ENCODE assay signal across 1 cellular context in the genomic region with DNA sequence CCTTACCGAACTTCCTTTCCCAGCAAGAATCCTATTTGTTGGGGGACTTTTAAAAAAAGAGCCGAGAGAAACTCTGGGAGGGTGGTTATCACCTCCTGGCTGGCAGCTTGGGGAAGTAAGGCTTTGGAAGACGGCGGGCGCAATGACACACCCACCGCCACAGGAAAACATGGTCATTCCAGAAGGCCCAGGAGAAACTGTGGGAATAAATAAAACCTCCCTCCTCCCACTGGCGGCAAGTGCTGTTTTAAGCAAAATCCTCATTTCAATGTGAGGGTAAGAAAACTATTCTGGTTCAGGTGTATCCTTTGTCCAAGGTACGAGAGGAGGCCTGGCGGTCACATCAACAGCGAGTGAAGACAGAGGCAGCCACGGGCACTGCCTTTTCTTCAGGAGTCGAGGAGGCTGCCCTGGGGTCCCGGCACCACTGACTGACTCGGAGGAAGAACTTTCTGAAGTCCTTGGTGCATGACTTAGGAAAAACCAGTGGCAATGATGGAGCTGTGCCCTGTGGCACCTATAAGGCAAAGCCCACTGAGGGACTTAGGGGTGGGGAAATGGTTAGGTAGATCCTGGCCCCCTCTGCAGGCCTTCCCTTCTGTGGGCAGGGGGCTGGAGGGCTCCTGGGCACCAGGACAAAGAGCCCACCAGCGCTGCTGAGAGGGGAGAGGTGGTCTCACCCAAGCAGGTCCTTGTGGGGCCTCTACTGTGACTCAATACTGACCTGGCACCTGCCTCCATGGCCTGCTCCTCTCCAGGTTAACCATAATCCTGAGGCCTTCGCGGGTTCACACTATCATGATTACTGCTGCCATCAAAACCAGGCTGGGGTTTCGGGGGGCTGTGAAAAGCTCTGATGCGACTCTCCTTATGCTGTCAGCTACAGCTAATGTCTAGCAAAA.
TF ChIP-seq lines count a peak whose summit lies in the region.

No MANE protein-coding gene starts in this region.

TF ChIP-seq in IMR-90, 13 proteins besides CTCF, POLR2A, EP300 and RAD21:
- TF ChIP-seq CEBPB (IDR thresholded peaks at IDR 0.05; ENCODE audit: low read depth, low read length) (no peak), NFE2L2 (IDR thresholded peaks at IDR 0.05; ENCODE audit: low read depth, low read length) (no peak), CHD1 (IDR thresholded peaks at IDR 0.05; ENCODE audit: low read depth, low read length) (no peak), BHLHE40 (IDR thresholded peaks at IDR 0.05; ENCODE audit: low read depth, low read length) (no peak), FOS (IDR thresholded peaks at IDR 0.05; ENCODE audit: low read depth, low read length) (no peak), MAFK (IDR thresholded peaks at IDR 0.05; ENCODE audit: low read depth, low read length) (no peak), RCOR1 (IDR thresholded peaks at IDR 0.05; ENCODE audit: insufficient replicate concordance, low read length) (no peak), MXI1 (IDR thresholded peaks at IDR 0.05; ENCODE audit: borderline replicate concordance, low read depth, low read length) (no peak), RFX5 (IDR thresholded peaks at IDR 0.05; ENCODE audit: low read depth, low read length) (no peak), SMC3 (IDR thresholded peaks at IDR 0.05; ENCODE audit: low read depth, low read length) (no peak), MAZ (IDR thresholded peaks at IDR 0.05; ENCODE audit: borderline replicate concordance, low read depth, low read length) (no peak)
- TF ChIP-seq, protein P1, sequence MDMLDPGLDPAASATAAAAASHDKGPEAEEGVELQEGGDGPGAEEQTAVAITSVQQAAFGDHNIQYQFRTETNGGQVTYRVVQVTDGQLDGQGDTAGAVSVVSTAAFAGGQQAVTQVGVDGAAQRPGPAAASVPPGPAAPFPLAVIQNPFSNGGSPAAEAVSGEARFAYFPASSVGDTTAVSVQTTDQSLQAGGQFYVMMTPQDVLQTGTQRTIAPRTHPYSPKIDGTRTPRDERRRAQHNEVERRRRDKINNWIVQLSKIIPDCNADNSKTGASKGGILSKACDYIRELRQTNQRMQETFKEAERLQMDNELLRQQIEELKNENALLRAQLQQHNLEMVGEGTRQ (IDR thresholded peaks at IDR 0.05; ENCODE audit: low read depth, low read length), result no peak
- TF ChIP-seq, protein P2, sequence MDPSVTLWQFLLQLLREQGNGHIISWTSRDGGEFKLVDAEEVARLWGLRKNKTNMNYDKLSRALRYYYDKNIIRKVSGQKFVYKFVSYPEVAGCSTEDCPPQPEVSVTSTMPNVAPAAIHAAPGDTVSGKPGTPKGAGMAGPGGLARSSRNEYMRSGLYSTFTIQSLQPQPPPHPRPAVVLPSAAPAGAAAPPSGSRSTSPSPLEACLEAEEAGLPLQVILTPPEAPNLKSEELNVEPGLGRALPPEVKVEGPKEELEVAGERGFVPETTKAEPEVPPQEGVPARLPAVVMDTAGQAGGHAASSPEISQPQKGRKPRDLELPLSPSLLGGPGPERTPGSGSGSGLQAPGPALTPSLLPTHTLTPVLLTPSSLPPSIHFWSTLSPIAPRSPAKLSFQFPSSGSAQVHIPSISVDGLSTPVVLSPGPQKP (IDR thresholded peaks at IDR 0.05; ENCODE audit: borderline replicate concordance, low read depth, low read length), result no peak
